In the genomic region with DNA sequence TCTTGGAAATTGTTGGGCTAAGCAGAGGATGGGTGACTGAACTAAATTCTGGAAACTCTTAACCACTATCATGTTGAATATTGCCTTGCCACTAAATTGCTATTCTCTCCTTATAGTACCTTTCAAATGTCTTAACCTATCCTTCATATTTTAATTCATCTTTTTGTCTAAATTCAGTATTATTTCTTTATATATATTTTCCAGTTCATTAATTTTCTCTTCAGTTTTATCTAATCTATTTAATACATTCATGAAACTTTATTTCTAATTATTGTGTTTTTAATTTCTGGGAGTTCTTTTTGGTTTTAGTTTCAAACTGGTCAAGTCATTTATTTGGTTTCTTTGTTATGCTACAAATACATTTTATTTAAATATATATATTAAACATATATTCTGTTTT, we compare ENCODE assay signal across 28 cellular contexts. TPM values are rescaled to one million over a fixed set of nuclear protein-coding genes. Genes with fewer than 3 reads are reported as not detected.
"Had no signal": no experiment of that assay in that cellular context is flagged by ENCODE, and none has a peak within 500 bp of the region (broad histone marks: within the 10 kb centered on the region; RNA-seq: fewer than 3 reads in every experiment).

No MANE protein-coding gene starts in this region.

- H3K36me3 Mint-ChIP-seq: immature natural killer cell; naive thymus-derived CD4-positive, alpha-beta T cell; natural killer cell treated with Interleukin-12 subunit alpha and Interleukin-12 subunit beta and Interleukin-15 and Interleukin-18, amount 100 ng/mL, for 72 hours; stimulated activated memory B cell treated with anti-CD40 and anti-IgM and Interleukin-4, amounts not matched to agents 10 μg/mL and 1 μg/mL and 100 μg/mL, for 72 hours; type B pancreatic cell had no signal

- ATAC-seq: mucosa of descending colon; naive thymus-derived CD4-positive, alpha-beta T cell; natural killer cell treated with Interleukin-12 subunit alpha and Interleukin-12 subunit beta and Interleukin-15 and Interleukin-18, amount 100 ng/mL, for 72 hours; right cardiac atrium; stimulated activated memory B cell treated with anti-CD40 and anti-IgM and Interleukin-4, amounts not matched to agents 10 μg/mL and 1 μg/mL and 100 μg/mL, for 72 hours; stimulated activated naive CD8-positive, alpha-beta T cell treated with anti-CD3 and anti-CD28 coated beads, Interleukin-15, amount 100 ng/mL, for 72 hours had no signal

- FAIRE-seq: islet of Langerhans had no signal

- DNase-seq: hypothalamus; immature natural killer cell; left ventricle myocardium inferior; midbrain; mucosa of descending colon; naive thymus-derived CD4-positive, alpha-beta T cell; ovary; posterior cingulate gyrus; retina; right cardiac atrium; sigmoid colon; stimulated activated CD4-positive, alpha-beta T cell treated with anti-CD3 and anti-CD28 coated beads, Interleukin-1b, Interleukin-23, amount 100 ng/mL, for 48 hours; stimulated activated CD4-positive, alpha-beta T cell treated with anti-CD3 and anti-CD28 coated beads, Interleukin-2, amount 100 ng/mL, for 48 hours; stimulated activated CD4-positive, alpha-beta T cell treated with anti-CD3 and anti-CD28 coated beads, Interleukin-4, amount 100 ng/mL, for 4 hours; stimulated activated CD8-positive, alpha-beta memory T cell treated with anti-CD3 and anti-CD28 coated beads, Interleukin-4, amount 100 ng/mL, for 48 hours; stimulated activated naive CD4-positive, alpha-beta T cell treated with Interleukin-2 at 50 U/mL for 16 hours; stimulated activated naive CD8-positive, alpha-beta T cell treated with anti-CD3 and anti-CD28 coated beads, Interleukin-15, amount 100 ng/mL, for 72 hours; substantia nigra; uterus had no signal

- H3K4me1 ChIP-seq: prostate gland, tibial nerve, uterus had no signal

- H3K36me3 ChIP-seq: left ventricle myocardium inferior, ovary, prostate gland, sigmoid colon, tibial nerve, uterus had no signal

- H3K27me3 ChIP-seq: ovary, sigmoid colon, tibial nerve, uterus had no signal

- H3K27ac Mint-ChIP-seq: immature natural killer cell; naive thymus-derived CD4-positive, alpha-beta T cell; natural killer cell treated with Interleukin-12 subunit alpha and Interleukin-12 subunit beta and Interleukin-15 and Interleukin-18, amount 100 ng/mL, for 72 hours; stimulated activated memory B cell treated with anti-CD40 and anti-IgM and Interleukin-4, amounts not matched to agents 10 μg/mL and 1 μg/mL and 100 μg/mL, for 72 hours; stimulated activated naive CD8-positive, alpha-beta T cell treated with anti-CD3 and anti-CD28 coated beads, Interleukin-15, amount 100 ng/mL, for 72 hours; type B pancreatic cell had no signal

- H3K27ac ChIP-seq: ovary, prostate gland, tibial nerve had no signal

- H3K9me3 Mint-ChIP-seq: immature natural killer cell; natural killer cell treated with Interleukin-12 subunit alpha and Interleukin-12 subunit beta and Interleukin-15 and Interleukin-18, amount 100 ng/mL, for 72 hours; stimulated activated naive CD8-positive, alpha-beta T cell treated with anti-CD3 and anti-CD28 coated beads, Interleukin-15, amount 100 ng/mL, for 72 hours had no signal

- H3K4me2 ChIP-seq: smooth muscle cell had no signal

- H3K4me3 ChIP-seq: left ventricle myocardium inferior, lung, mucosa of descending colon, ovary, prostate gland, sigmoid colon, smooth muscle cell, tibial nerve, uterus had no signal

- H3K9me3 ChIP-seq: mucosa of descending colon, ovary, prostate gland, tibial nerve, uterus had no signal

RNA-seq across cellular contexts. Expression of a gene that starts 8.7 kb away (rescaled TPM):
- total RNA-seq: myocyte had no signal
- polyA plus RNA-seq: naive thymus-derived CD4-positive, alpha-beta T cell had no signal
